ENCODE assay signal across 23 cellular contexts in genomic region chr10:46250481-46250880, GRCh38. TPM values are rescaled to one million over a fixed set of nuclear protein-coding genes. Genes with fewer than 3 reads are reported as not detected.
"Had no signal": no experiment of that assay in that cellular context is flagged by ENCODE, and none has a peak within 500 bp of the region (broad histone marks: within the 10 kb centered on the region; RNA-seq: fewer than 3 reads in every experiment).

No MANE protein-coding gene starts in this region.

- H3K9me3 Mint-ChIP-seq: activated naive CD4-positive, alpha-beta T cell treated with anti-CD3 and anti-CD28 coated beads, Interleukin-2, amount 50 U/mL, for 72 hours; activated T-cell treated with anti-CD3 and anti-CD28 coated beads, Interleukin-2, amount 50 U/mL, for 4 hours had no signal

- H3K4me3 Mint-ChIP-seq: activated CD8-positive, alpha-beta T cell treated with anti-CD3 and anti-CD28 coated beads, Interleukin-2, amount 10 ng/mL, durations not matched to agents 7 days and 5 days; activated T-cell treated with anti-CD3 and anti-CD28 coated beads, Interleukin-2, amount 50 U/mL, for 4 hours had no signal

- ATAC-seq: activated CD8-positive, alpha-beta T cell treated with anti-CD3 and anti-CD28 coated beads, Interleukin-2, amount 10 ng/mL, durations not matched to agents 7 days and 5 days; activated naive CD4-positive, alpha-beta T cell treated with anti-CD3 and anti-CD28 coated beads, Interleukin-2, amount 50 U/mL, for 72 hours; activated T-cell treated with anti-CD3 and anti-CD28 coated beads, Interleukin-2, amount 50 U/mL, for 4 hours; Panc1; Right ventricle myocardium inferior had no signal

- H3K27ac Mint-ChIP-seq: activated CD8-positive, alpha-beta T cell treated with anti-CD3 and anti-CD28 coated beads, Interleukin-2, amount 10 ng/mL, durations not matched to agents 7 days and 5 days had no signal

- DNase-seq: activated CD4-positive, alpha-beta T cell treated with anti-CD3 and anti-CD28 coated beads for 4 hours; activated CD8-positive, alpha-beta T cell treated with anti-CD3 and anti-CD28 coated beads, Interleukin-2, amount 10 ng/mL, durations not matched to agents 7 days and 5 days; activated naive CD4-positive, alpha-beta T cell treated with Interleukin-2 at 50 U/mL for 16 hours; activated T-cell treated with anti-CD3 and anti-CD28 coated beads, Interleukin-2, amount 50 U/mL, for 4 hours; brain microvascular endothelial cell; Kasumi-1; KBM-7; NCI-H146; NCI-H187 treated with DMSO at 0.1 percent for 48 hours; NCI-H2081 treated with DMSO at 0.1 percent for 48 hours; NCI-H446 treated with DMSO at 0.1 percent for 48 hours; NCI-H526 treated with DMSO at 0.1 percent for 48 hours; NCI-H82; RPMI8226; SJCRH30; SK-N-SH; T-helper 1 cell; WERI-Rb-1 had no signal

RNA-seq across cellular contexts. Expression of gene ANTXRL, which starts 36.3 kb away (rescaled TPM):
- total RNA-seq: activated CD8-positive, alpha-beta T cell treated with anti-CD3 and anti-CD28 coated beads, Interleukin-2, amount 10 ng/mL, durations not matched to agents 7 days and 5 days; activated naive CD4-positive, alpha-beta T cell treated with anti-CD3 and anti-CD28 coated beads, Interleukin-2, amount 50 U/mL, for 72 hours; activated T-cell treated with anti-CD3 and anti-CD28 coated beads, Interleukin-2, amount 50 U/mL, for 4 hours; cardiac muscle cell; Right ventricle myocardium inferior; SJCRH30; T-helper 2 cell treated with Interferon-gamma antibody and Interleukin-4, amounts not matched to agents 100 ng/mL and 5 ng/mL, for 36 hours had no signal
